In the genomic region with DNA sequence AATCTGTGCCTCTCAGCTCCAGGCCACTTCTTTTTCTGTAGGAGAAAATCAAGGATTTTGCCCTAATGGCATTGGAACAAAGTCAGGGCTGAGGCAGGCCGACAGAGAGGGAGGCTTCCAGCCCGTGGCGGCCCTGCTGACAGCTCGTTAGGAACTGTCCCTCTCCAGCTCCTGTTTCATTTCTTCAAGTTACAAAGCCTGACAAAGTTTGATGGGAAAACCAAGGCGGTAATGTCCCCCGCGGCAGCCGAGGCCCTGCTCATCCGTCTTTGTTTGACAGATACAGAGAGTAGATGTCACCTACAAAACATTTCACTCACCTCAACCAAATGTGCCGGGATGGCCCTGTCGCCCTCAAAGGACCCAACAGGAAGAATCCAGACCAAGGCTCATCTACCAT, we compare ENCODE assay signal across 19 cellular contexts.
"Had no signal": no experiment of that assay in that cellular context is flagged by ENCODE, and none has a peak within 500 bp of the region (broad histone marks: within the 10 kb centered on the region; RNA-seq: fewer than 3 reads in every experiment).

No MANE protein-coding gene starts in this region.

- H3K36me3 Mint-ChIP-seq: natural killer cell had no signal

- H3K9me3 ChIP-seq: heart right ventricle, mucosa of descending colon, neutrophil, suprapubic skin, thyroid gland, upper lobe of left lung, vagina had no signal

- DNase-seq: cortex of kidney; dorsolateral prefrontal cortex; effector memory CD4-positive, alpha-beta T cell; heart right ventricle; hypothalamus; kidney glomerular epithelial cell; mammary epithelial cell; mucosa of descending colon; natural killer cell; stimulated activated CD4-positive, alpha-beta T cell treated with anti-CD3 and anti-CD28 coated beads, Interleukin-12 subunit alpha, Interleukin-12 subunit beta, amount 100 ng/mL, for 4 hours; stimulated activated naive CD4-positive, alpha-beta T cell treated with Interleukin-2 at 50 U/mL for 16 hours; thyroid gland had no signal

- H3K4me1 ChIP-seq: heart right ventricle, suprapubic skin, thyroid gland, vagina had no signal

- H3K27me3 ChIP-seq: thyroid gland, upper lobe of left lung, vagina had no signal

- H3K9me3 Mint-ChIP-seq: natural killer cell had no signal

- ATAC-seq: esophagus mucosa, heart right ventricle, left lobe of liver, mucosa of descending colon, natural killer cell, sciatic nerve had no signal

- H3K36me3 ChIP-seq: heart right ventricle, neutrophil, suprapubic skin, thyroid gland, upper lobe of left lung, vagina had no signal

- H3K4me3 Mint-ChIP-seq: natural killer cell had no signal

- H3K27ac Mint-ChIP-seq: natural killer cell had no signal

- H3K4me1 Mint-ChIP-seq: natural killer cell had no signal

- H3K4me3 ChIP-seq: heart right ventricle, mucosa of descending colon, suprapubic skin, thyroid gland, upper lobe of left lung, vagina had no signal

- H3K27ac ChIP-seq: dorsolateral prefrontal cortex, heart right ventricle, neutrophil, suprapubic skin, thyroid gland, upper lobe of left lung, vagina had no signal
